In genomic region chr5:1105350-1106265, GRCh38 we compare ENCODE assay signal across 1 cellular context.
TF ChIP-seq lines count a peak whose summit lies in the region.

No MANE protein-coding gene starts in this region.

TF ChIP-seq in K562, 482 proteins besides CTCF, POLR2A, EP300 and RAD21 (continued from another document):
- peak in 1 of 2 experiments; percentile 69; a peak in 1 of 4 replicates for TF ChIP-seq UBTF (IDR thresholded peaks at IDR 0.05; ENCODE audit: borderline replicate concordance in 1 of 2, low read depth in 2 of 2, low read length in 2 of 2)
- peak; percentile 85 for TF ChIP-seq TAL1 (IDR thresholded peaks at IDR 0.05)
- 0 out of 2 replicates have a peak, but pooled peaks have one; percentile 60 for TF ChIP-seq ZNF12 (CRISPR knock-in tag; IDR thresholded peaks at IDR 0.05)
- no peak for TF ChIP-seq NCOA4 (IDR thresholded peaks at IDR 0.05; ENCODE audit: partially characterized antibody)
- peak; percentile 50; the same call in 1 of the 2 replicates for TF ChIP-seq MTA1 (IDR thresholded peaks at IDR 0.05; ENCODE audit: borderline replicate concordance)
- 0 out of 2 replicates have a peak, but pooled peaks have one; percentile 9 for TF ChIP-seq FOSL1 (tag; conservative IDR thresholded peaks at IDR 0.05)
- TF ChIP-seq KLF6 (CRISPR knock-in tag; IDR thresholded peaks at IDR 0.05; ENCODE audit: borderline replicate concordance), result no peak
- no peak for TF ChIP-seq MAFK (IDR thresholded peaks at IDR 0.05; ENCODE audit: low read length)
- no peak for TF ChIP-seq DDX20 (tag; IDR thresholded peaks at IDR 0.05; ENCODE audit: low read depth)
- TF ChIP-seq RBFOX2 (IDR thresholded peaks at IDR 0.05; ENCODE audit: low read depth, low read length), result peak; percentile 26; the same call in 1 of the 2 replicates
